Comparison of ENCODE assay signal across 8 cellular contexts in the genomic region with DNA sequence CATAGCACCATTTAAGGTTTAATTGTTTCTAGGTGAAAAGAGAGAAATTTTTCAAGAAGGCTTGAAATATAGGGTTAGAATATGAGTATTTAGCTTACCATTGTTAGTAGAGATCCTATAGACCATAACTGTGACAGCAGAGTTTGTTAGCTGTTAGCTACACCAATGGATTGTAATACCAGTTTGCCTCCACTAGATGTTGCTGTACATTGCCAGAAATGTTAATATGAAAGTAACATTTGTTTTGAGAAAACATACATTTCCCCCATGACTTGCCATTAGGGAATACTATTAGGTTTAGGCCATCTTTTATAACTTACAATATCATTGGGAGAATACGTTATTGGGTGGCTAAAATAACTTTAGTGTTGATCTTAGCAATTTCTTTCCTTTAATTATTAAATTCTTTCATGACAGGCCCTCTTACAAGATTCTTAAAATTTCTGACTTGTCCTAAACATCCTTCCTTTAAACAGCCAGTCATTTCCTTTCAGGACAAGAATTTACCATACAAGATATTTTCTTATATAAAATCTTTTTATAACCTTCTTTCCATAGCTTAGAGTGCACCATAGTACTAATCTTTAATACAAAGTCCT. TPM values are rescaled to one million over a fixed set of nuclear protein-coding genes. Genes with fewer than 3 reads are reported as not detected.
DNase-seq lines count a peak whose midpoint lies in the region; ATAC-seq and TF ChIP-seq lines count a peak whose summit lies in the region.

No MANE protein-coding gene starts in this region.

- H3K27me3 ChIP-seq in GM06990 (replicated peaks; ENCODE audit: control insufficient read depth, insufficient read depth, low read length) (no peaks in the 10 kb centered on the region), esophagus squamous epithelium (peaks cover 0 to 30% (median 7%) of the 10 kb centered on the region in 4 donors), neural cell (ENCODE audit: insufficient read depth, low read depth, low read length) (peaks cover 13% of the 10 kb centered on the region)

- TF ChIP-seq EP300 in Ishikawa (IDR thresholded peaks at IDR 0.05; ENCODE audit: borderline replicate concordance) = no peak
- TF ChIP-seq EP300 in neural cell (conservative IDR thresholded peaks at IDR 0.05; ENCODE audit: poor library complexity, severe bottlenecking) = no peak

- DNase-seq in GM06990 (ENCODE audit: extremely low read depth, insufficient read length) (no peak), SHP77 treated with DMSO at 0.1 percent for 48 hours (lab: John Stamatoyannopoulos, UW) (peak; percentile 45), esophagus squamous epithelium (lab: John Stamatoyannopoulos, UW) (no peak)
- no peak for DNase-seq in activated CD4-positive, CD25-positive, alpha-beta regulatory T cell treated with anti-CD3 and anti-CD28 coated beads, Interleukin-2, amount 50 U/mL, for 72 hours

- peaks cover 11 to 27% (median 13%) of the 10 kb centered on the region in 3 donors for H3K4me1 ChIP-seq in esophagus squamous epithelium

- no peaks in the 10 kb centered on the region for H4K20me1 ChIP-seq in neural cell (ENCODE audit: insufficient read depth)

- no peak overlapping the region for H2AFZ ChIP-seq in neural cell (ENCODE audit: low read depth, low read length)

- TF ChIP-seq CTCF in 22Rv1 (IDR thresholded peaks at IDR 0.05) = peak; percentile 92
- TF ChIP-seq CTCF in GM06990 (IDR thresholded peaks at IDR 0.05; ENCODE audit: insufficient read depth, low read length, poor library complexity, severe bottlenecking) = peak; percentile 67
- TF ChIP-seq CTCF in esophagus squamous epithelium (IDR thresholded peaks at IDR 0.05) = peak; percentile 31 to 90 (median 80)
- TF ChIP-seq CTCF in neural cell (IDR thresholded peaks at IDR 0.05; ENCODE audit: poor library complexity, severe bottlenecking) = peak; percentile 83

- no peaks in the 10 kb centered on the region for H3K79me2 ChIP-seq in neural cell (replicated peaks; ENCODE audit: insufficient read depth, low read length)

- H3K9ac ChIP-seq in neural cell (ENCODE audit: low read length) = no peak overlapping the region

- ATAC-seq in GM18873 (IDR thresholded peaks at IDR 0.05; ENCODE audit: low FRiP score, unreplicated experiment) = no peak

- H3K36me3 ChIP-seq in GM06990 (ENCODE audit: control insufficient read depth, insufficient read depth, low read length) (no peaks in the 10 kb centered on the region), esophagus squamous epithelium (no peaks in the 10 kb centered on the region), neural cell (ENCODE audit: insufficient read depth, low read length) (no peaks in the 10 kb centered on the region)

- no peaks in the 10 kb centered on the region for H3K9me2 ChIP-seq in neural cell (ENCODE audit: insufficient read depth, low read length)

- WGBS in esophagus squamous epithelium, 2 donors = 3 to 8% methylated on average over 1 of the region's 1 CpG

- intact Hi-C loops in esophagus squamous epithelium (cut with DNase I) = no loop called here

- H3K4me2 ChIP-seq in neural cell (ENCODE audit: low read length) = no peak overlapping the region

- no peaks in the 10 kb centered on the region for H3F3A ChIP-seq in neural cell (ENCODE audit: insufficient read depth, low read length, poor library complexity, severe bottlenecking)

- H3K4me3 ChIP-seq in GM06990 (replicated peaks; ENCODE audit: low read depth, low read length) (no peak overlapping the region), esophagus squamous epithelium (no peak overlapping the region), neural cell (ENCODE audit: low read length) (no peak overlapping the region)

- TF ChIP-seq RAD21 in Ishikawa (IDR thresholded peaks at IDR 0.05; ENCODE audit: low read depth) (peak; percentile 82), neural cell (conservative IDR thresholded peaks at IDR 0.05) (peak; percentile 83)

- H3K9me3 ChIP-seq in esophagus squamous epithelium = no peaks in the 10 kb centered on the region
- peaks cover 3% of the 10 kb centered on the region for H3K9me3 ChIP-seq in neural cell (ENCODE audit: low read length)

- TF ChIP-seq POLR2A in esophagus squamous epithelium (IDR thresholded peaks at IDR 0.05) = no peak

- no peak overlapping the region for H3K27ac ChIP-seq in 22Rv1
- peak overlapping the region in 1 of 4 donors; percentile 60 for H3K27ac ChIP-seq in esophagus squamous epithelium
- no peak overlapping the region for H3K27ac ChIP-seq in neural cell (ENCODE audit: low read length)

TF ChIP-seq in Ishikawa, 13 proteins besides CTCF, POLR2A, EP300 and RAD21:
- TF ChIP-seq NFIC (IDR thresholded peaks at IDR 0.05) (no peak), FOXM1 (IDR thresholded peaks at IDR 0.05; ENCODE audit: borderline replicate concordance, low read depth) (no peak), TEAD4 (IDR thresholded peaks at IDR 0.05) (no peak), TCF12 (IDR thresholded peaks at IDR 0.05; ENCODE audit: low read depth) (no peak), TAF1 (IDR thresholded peaks at IDR 0.05; ENCODE audit: low read depth) (no peak)
- TF ChIP-seq, protein P1, sequence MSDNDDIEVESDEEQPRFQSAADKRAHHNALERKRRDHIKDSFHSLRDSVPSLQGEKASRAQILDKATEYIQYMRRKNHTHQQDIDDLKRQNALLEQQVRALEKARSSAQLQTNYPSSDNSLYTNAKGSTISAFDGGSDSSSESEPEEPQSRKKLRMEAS (IDR thresholded peaks at IDR 0.05) = no peak
- TF ChIP-seq, protein P2, sequence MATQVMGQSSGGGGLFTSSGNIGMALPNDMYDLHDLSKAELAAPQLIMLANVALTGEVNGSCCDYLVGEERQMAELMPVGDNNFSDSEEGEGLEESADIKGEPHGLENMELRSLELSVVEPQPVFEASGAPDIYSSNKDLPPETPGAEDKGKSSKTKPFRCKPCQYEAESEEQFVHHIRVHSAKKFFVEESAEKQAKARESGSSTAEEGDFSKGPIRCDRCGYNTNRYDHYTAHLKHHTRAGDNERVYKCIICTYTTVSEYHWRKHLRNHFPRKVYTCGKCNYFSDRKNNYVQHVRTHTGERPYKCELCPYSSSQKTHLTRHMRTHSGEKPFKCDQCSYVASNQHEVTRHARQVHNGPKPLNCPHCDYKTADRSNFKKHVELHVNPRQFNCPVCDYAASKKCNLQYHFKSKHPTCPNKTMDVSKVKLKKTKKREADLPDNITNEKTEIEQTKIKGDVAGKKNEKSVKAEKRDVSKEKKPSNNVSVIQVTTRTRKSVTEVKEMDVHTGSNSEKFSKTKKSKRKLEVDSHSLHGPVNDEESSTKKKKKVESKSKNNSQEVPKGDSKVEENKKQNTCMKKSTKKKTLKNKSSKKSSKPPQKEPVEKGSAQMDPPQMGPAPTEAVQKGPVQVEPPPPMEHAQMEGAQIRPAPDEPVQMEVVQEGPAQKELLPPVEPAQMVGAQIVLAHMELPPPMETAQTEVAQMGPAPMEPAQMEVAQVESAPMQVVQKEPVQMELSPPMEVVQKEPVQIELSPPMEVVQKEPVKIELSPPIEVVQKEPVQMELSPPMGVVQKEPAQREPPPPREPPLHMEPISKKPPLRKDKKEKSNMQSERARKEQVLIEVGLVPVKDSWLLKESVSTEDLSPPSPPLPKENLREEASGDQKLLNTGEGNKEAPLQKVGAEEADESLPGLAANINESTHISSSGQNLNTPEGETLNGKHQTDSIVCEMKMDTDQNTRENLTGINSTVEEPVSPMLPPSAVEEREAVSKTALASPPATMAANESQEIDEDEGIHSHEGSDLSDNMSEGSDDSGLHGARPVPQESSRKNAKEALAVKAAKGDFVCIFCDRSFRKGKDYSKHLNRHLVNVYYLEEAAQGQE (IDR thresholded peaks at IDR 0.05; ENCODE audit: low read depth) = no peak

TF ChIP-seq in neural cell, 6 proteins besides CTCF, POLR2A, EP300 and RAD21:
- no peak for TF ChIP-seq EZH2 (IDR thresholded peaks at IDR 0.05; ENCODE audit: borderline replicate concordance, insufficient read depth, low read length, poor library complexity, severe bottlenecking)
- no peak for TF ChIP-seq MXI1 (conservative IDR thresholded peaks at IDR 0.05; ENCODE audit: poor library complexity, severe bottlenecking)
- no peak for TF ChIP-seq TAF1 (IDR thresholded peaks at IDR 0.05; ENCODE audit: low read depth)
- TF ChIP-seq, protein P2 (IDR thresholded peaks at IDR 0.05; ENCODE audit: borderline replicate concordance) = no peak
- TF ChIP-seq SMC3 (conservative IDR thresholded peaks at IDR 0.05; ENCODE audit: poor library complexity) = peak; percentile 78

RNA-seq across cellular contexts. Expression of a gene that starts 39.5 kb away (rescaled TPM):
- 10 to 100 TPM in 2 of 4 donors, 1 to 10 TPM in 2; 3.7 to 17.3 (median 10.9) TPM for total RNA-seq in esophagus squamous epithelium
- 109 and 112 TPM in 2 replicates for polyA plus RNA-seq in neural cell
- 77.7 and 98.9 TPM in 2 replicates for polyA minus RNA-seq in neural cell

RNA-seq across cellular contexts. Expression of a gene that starts 48.3 kb away (rescaled TPM):
- 10 to 100 TPM in 3 of 4 donors, 1 to 10 TPM in 1; 8.0 to 43.3 (median 14.0) TPM for total RNA-seq in esophagus squamous epithelium
- polyA plus RNA-seq in neural cell = 19.4 and 21.7 TPM in 2 replicates
- polyA minus RNA-seq in neural cell = 23.1 and 30.7 TPM in 2 replicates

RNA-seq across cellular contexts. Expression of a gene that starts 55.1 kb away (rescaled TPM):
- 10 to 100 TPM; 15.4 to 30.9 (median 18.6) TPM for total RNA-seq in esophagus squamous epithelium
- polyA plus RNA-seq in neural cell = 48.5 and 53.4 TPM in 2 replicates
- polyA minus RNA-seq in neural cell = 80.1 and 99.2 TPM in 2 replicates
